In the genomic region with DNA sequence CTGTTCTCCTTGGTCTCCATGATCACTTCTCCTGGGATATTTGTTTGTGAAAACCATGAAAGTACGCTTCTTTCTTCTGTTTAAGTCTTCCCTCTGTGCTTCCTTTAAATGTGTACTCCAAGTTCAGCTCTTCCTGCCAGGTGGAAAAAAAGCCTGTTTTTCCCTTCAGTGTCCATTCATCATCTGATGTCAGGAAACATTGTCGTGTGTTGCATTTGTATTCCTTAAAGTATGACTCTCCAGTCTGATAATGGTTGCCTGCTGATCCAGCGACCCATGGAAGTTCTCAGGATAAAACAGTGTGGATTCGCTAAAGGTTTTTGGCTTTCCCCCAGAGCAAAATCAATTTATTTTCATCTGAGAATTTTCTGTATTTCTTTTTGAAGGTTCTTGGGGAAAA, we compare ENCODE assay signal across 22 cellular contexts. TPM values are rescaled to one million over a fixed set of nuclear protein-coding genes. Genes with fewer than 3 reads are reported as not detected.
DNase-seq lines count a peak whose midpoint lies in the region; ATAC-seq, FAIRE-seq and TF ChIP-seq lines count a peak whose summit lies in the region.
"Had no signal": no experiment of that assay in that cellular context is flagged by ENCODE, and none has a peak within 500 bp of the region (broad histone marks: within the 10 kb centered on the region; RNA-seq: fewer than 3 reads in every experiment).

No MANE protein-coding gene starts in this region.

- peaks cover 55% of the 10 kb centered on the region for H3K4me1 Mint-ChIP-seq in brain

- peak overlapping the region in 3 of 5 experiments; percentile 10 to 69 (median 42) for H3K27ac Mint-ChIP-seq in brain
- H3K27ac Mint-ChIP-seq: CD4-positive, alpha-beta T cell; HFFc6 had no signal

- peak overlapping the region; percentile 9 to 70 (median 64) for H3K4me3 Mint-ChIP-seq in brain
- H3K4me3 Mint-ChIP-seq: CD4-positive, alpha-beta T cell; HFFc6 had no signal

- peaks cover 16 to 37% (median 26%) of the 10 kb centered on the region in 5 experiments for H3K9me3 Mint-ChIP-seq in brain
- H3K9me3 Mint-ChIP-seq: CD4-positive, alpha-beta T cell; HFFc6 had no signal

- no peaks in the 10 kb centered on the region for H3K27me3 Mint-ChIP-seq in brain
- H3K27me3 Mint-ChIP-seq: CD4-positive, alpha-beta T cell had no signal

- peaks cover 0 to 6% (median 3%) of the 10 kb centered on the region in 3 donors for H3K4me1 ChIP-seq in skeletal muscle tissue (ENCODE audit: control insufficient read depth in 3 of 3, insufficient read depth in 3 of 3, low read length in 3 of 3)
- H3K4me1 ChIP-seq: BE2C had no signal

- no peaks in the 10 kb centered on the region for H3K27me3 ChIP-seq in skeletal muscle tissue (ENCODE audit: control insufficient read depth in 3 of 3, insufficient read depth in 3 of 3, low read length in 3 of 3)
- H3K27me3 ChIP-seq: BE2C had no signal

- no peak for ATAC-seq in HG03457 (IDR thresholded peaks at IDR 0.05; ENCODE audit: unreplicated experiment)
- ATAC-seq in GM21737 (IDR thresholded peaks at IDR 0.05; ENCODE audit: unreplicated experiment), result no peak
- ATAC-seq: GM12878, HepG2 had no signal

- peak overlapping the region; percentile 42 for H3K27ac ChIP-seq in skeletal muscle tissue (ENCODE audit: low read depth, low read length)

- H3K4me3 ChIP-seq in skeletal muscle tissue (ENCODE audit: low read length in 3 of 3), result peak overlapping the region; percentile 52 to 65 (median 54)
- H3K4me3 ChIP-seq: GM12878 had no signal

- no peaks in the 10 kb centered on the region for H3K9me3 ChIP-seq in skeletal muscle tissue (ENCODE audit: control insufficient read depth in 3 of 3, low read length in 3 of 3)
- H3K9me3 ChIP-seq: BE2C had no signal

- H3K36me3 Mint-ChIP-seq in brain, result peaks cover 82% of the 10 kb centered on the region

- no peak for FAIRE-seq in GM12892 (lab: Jason Lieb, UNC)
- FAIRE-seq: GM12878, GM18507, HepG2 had no signal

- H3K9ac ChIP-seq in skeletal muscle tissue (ENCODE audit: low read depth in 1 of 3, low read length in 3 of 3), result peak overlapping the region; percentile 50 to 71 (median 57)

- DNase-seq in NCI-H510A treated with DMSO at 0.1 percent for 48 hours (lab: John Stamatoyannopoulos, UW), result peak; percentile 14
- DNase-seq in NCI-H510A (lab: John Stamatoyannopoulos, UW), result no peak
- DNase-seq in left kidney (ENCODE audit: low read depth, low spot score), result peak; percentile 9
- no peak for DNase-seq in GM12892 (ENCODE audit: insufficient read length)
- DNase-seq: 8988T; BE2C; CD4-positive, alpha-beta T cell; GDM1; GOT3; HFFc6; KG1; NCI-H1436; NCI-H2029 treated with DMSO at 0.1 percent for 48 hours; NK-92 treated with Interleukin-12 subunit alpha and Interleukin-12 subunit beta, amount 100 ng/mL, for 24 hours; SHP77 treated with DMSO at 0.1 percent for 48 hours had no signal

- TF ChIP-seq CTCF in brain (conservative IDR thresholded peaks at IDR 0.05), result no peak

- TF ChIP-seq POLR2A in GM12892 (IDR thresholded peaks at IDR 0.05; ENCODE audit: low read depth, low read length), result no peak

- H3K36me3 ChIP-seq in skeletal muscle tissue (ENCODE audit: control insufficient read depth in 3 of 3, insufficient read depth in 3 of 3, low read length in 3 of 3), result no peaks in the 10 kb centered on the region

RNA-seq across cellular contexts. Expression of gene SACS, which starts 22.3 kb away (rescaled TPM):
- polyA plus RNA-seq in brain (ENCODE audit: insufficient read depth, low read depth, low replicate concordance), result 1.8 TPM
- 102 TPM for total RNA-seq in skeletal muscle tissue
- polyA plus RNA-seq in GM12892 (2012; ENCODE audit: missing spikeins), result 15.5 TPM

Comparison
In these comparisons a context has a peak if more than half of its experiments do, and no peak if none do; other contexts are left out.
1. DNase-seq: peak in NCI-H510A treated with DMSO at 0.1 percent for 48 hours (single experiment) and left kidney (single experiment); none in NCI-H510A (single experiment) and GM12892 (single experiment).